ENCODE assay signal across 31 cellular contexts in genomic region chr18:70981400-70982140, GRCh38.
DNase-seq lines count a peak whose midpoint lies in the region; ATAC-seq and FAIRE-seq lines count a peak whose summit lies in the region.
"Had no signal": no experiment of that assay in that cellular context is flagged by ENCODE, and none has a peak within 500 bp of the region (broad histone marks: within the 10 kb centered on the region; RNA-seq: fewer than 3 reads in every experiment).

No MANE protein-coding gene starts in this region.

- DNase-seq in COR-L47 (lab: John Stamatoyannopoulos, UW) (peak; percentile 59), NCI-H1105 treated with DMSO at 0.1 percent for 48 hours (lab: John Stamatoyannopoulos, UW) (peak; percentile 93), NCI-H69 (lab: John Stamatoyannopoulos, UW) (peak; percentile 42), dermis microvascular lymphatic vessel endothelial cell (ENCODE audit: low read depth in 2 of 2) (peak; percentile 9 to 79), sciatic nerve (ENCODE audit: low spot score) (no peak), T-helper 1 cell (no peak), urothelium cell line (ENCODE audit: low spot score) (no peak), iPS-NIHi11 (ENCODE audit: low spot score) (no peak)
- DNase-seq: ACHN; activated CD4-positive, alpha-beta T cell treated with anti-CD3 and anti-CD28 coated beads for 36 hours; activated CD8-positive, alpha-beta T cell treated with anti-CD3 and anti-CD28 coated beads for 36 hours; activated naive CD4-positive, alpha-beta T cell treated with anti-CD3 and anti-CD28 coated beads for 36 hours; CD8-positive, alpha-beta T cell; central memory CD4-positive, alpha-beta T cell; cortex of kidney; DMS79; foreskin keratinocyte; GF-D8; GM23248; heart left ventricle; Kasumi-1; kidney glomerular epithelial cell; lower lobe of right lung; naive thymus-derived CD8-positive, alpha-beta T cell; NCI-H2029 treated with DMSO at 0.1 percent for 48 hours; psoas muscle; stimulated activated CD4-positive, alpha-beta T cell treated with anti-CD3 and anti-CD28 coated beads, Interleukin-4, amount 100 ng/mL, for 1 hour; T1000; thyroid gland had no signal

- no peak for ATAC-seq in sciatic nerve
- ATAC-seq: activated CD4-positive, alpha-beta T cell treated with anti-CD3 and anti-CD28 coated beads for 36 hours; activated CD8-positive, alpha-beta T cell treated with anti-CD3 and anti-CD28 coated beads for 36 hours; CD8-positive, alpha-beta T cell; esophagus mucosa; foreskin keratinocyte; heart left ventricle; lower lobe of right lung; naive thymus-derived CD8-positive, alpha-beta T cell; Panc1; psoas muscle had no signal

- intact Hi-C loops in sciatic nerve (cut with DNase I): no loop called here

- no peak for FAIRE-seq in urothelium cell line (lab: Jason Lieb, UNC)

Comparison
In these comparisons a context has a peak if more than half of its experiments do, and no peak if none do; other contexts are left out.
1. DNase-seq: peak in COR-L47 (single experiment), NCI-H1105 treated with DMSO at 0.1 percent for 48 hours (single experiment), NCI-H69 (single experiment) and dermis microvascular lymphatic vessel endothelial cell (2 of 2); none in sciatic nerve (single experiment), T-helper 1 cell (0 of 5), urothelium cell line (single experiment) and iPS-NIHi11 (single experiment).